In the genomic region with DNA sequence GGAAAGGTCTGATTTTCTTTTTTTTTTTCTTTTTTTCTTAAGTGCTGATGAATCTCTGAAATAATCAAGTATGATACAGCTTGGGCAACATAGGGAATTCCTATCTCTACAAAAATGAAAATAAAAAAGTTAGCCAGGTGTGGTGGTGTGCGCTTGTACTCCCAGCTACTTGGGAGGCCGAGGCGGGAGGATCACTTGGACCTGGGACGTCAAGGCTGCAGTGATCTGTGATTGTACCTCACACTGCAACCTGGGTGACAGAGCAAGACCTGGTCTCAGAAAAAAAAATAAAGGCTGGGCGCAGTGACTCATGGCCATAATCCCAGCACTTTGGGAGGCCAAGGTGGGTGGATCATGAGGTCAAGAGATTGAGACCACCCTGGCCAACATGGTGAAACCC, we compare ENCODE assay signal across 28 cellular contexts. TPM values are rescaled to one million over a fixed set of nuclear protein-coding genes. Genes with fewer than 3 reads are reported as not detected.
A peak's percentile ranks its signal among the peaks of the same experiment; 100 is the strongest.
DNase-seq lines count a peak whose midpoint lies in the region; ATAC-seq and TF ChIP-seq lines count a peak whose summit lies in the region.
"Had no signal": no experiment of that assay in that cellular context is flagged by ENCODE, and none has a peak within 500 bp of the region (broad histone marks: within the 10 kb centered on the region; RNA-seq: fewer than 3 reads in every experiment).

No MANE protein-coding gene starts in this region.

- H3K9me3 Mint-ChIP-seq in stimulated activated naive CD8-positive, alpha-beta T cell treated with anti-CD3 and anti-CD28 coated beads, Interleukin-15, Interleukin-2, amounts not matched to agents 100 ng/mL and 50 ng/mL, for 24 hours: no peaks in the 10 kb centered on the region
- no peaks in the 10 kb centered on the region for H3K9me3 Mint-ChIP-seq in T-cell
- H3K9me3 Mint-ChIP-seq in chondrocyte (ENCODE audit: low read depth): no peaks in the 10 kb centered on the region
- H3K9me3 Mint-ChIP-seq: GM23338; mesothelial cell of epicardium; nephron; stimulated activated naive B cell treated with anti-CD40 and anti-IgM and Interleukin-4, amounts not matched to agents 10 μg/mL and 1 μg/mL and 100 μg/mL, for 72 hours had no signal

- CTCF ChIA-PET in T-cell (lab: Charles Lee): no interaction called here

- POLR2A ChIA-PET in T-cell (lab: Charles Lee): interaction anchor here (0.7 kb wide), 4 partner anchors 22 to 1624 kb away, joined by 3 to 9 read pairs (median 4); no protein-coding TSS in a partner anchor

- H3K27ac Mint-ChIP-seq in stimulated activated naive CD8-positive, alpha-beta T cell treated with anti-CD3 and anti-CD28 coated beads, Interleukin-15, Interleukin-2, amounts not matched to agents 100 ng/mL and 50 ng/mL, for 24 hours: peak overlapping the region; percentile 76
- peak overlapping the region; percentile 79 to 82 for H3K27ac Mint-ChIP-seq in T-cell
- H3K27ac Mint-ChIP-seq in chondrocyte (ENCODE audit: unreplicated experiment): peak overlapping the region; percentile 32
- H3K27ac Mint-ChIP-seq: GM23338, mesothelial cell of epicardium had no signal

- TF ChIP-seq CTCF in chondrocyte (IDR thresholded peaks at IDR 0.05) (no peak), brain microvascular endothelial cell (IDR thresholded peaks at IDR 0.05; ENCODE audit: low read depth, low read length, missing control alignments) (no peak)

- no peak overlapping the region for H3K27ac ChIP-seq in brain microvascular endothelial cell
- H3K27ac ChIP-seq: gastroesophageal sphincter, ovary, right atrium auricular region, thyroid gland had no signal

- H3K27me3 Mint-ChIP-seq in stimulated activated naive CD8-positive, alpha-beta T cell treated with anti-CD3 and anti-CD28 coated beads, Interleukin-15, Interleukin-2, amounts not matched to agents 100 ng/mL and 50 ng/mL, for 24 hours: no peaks in the 10 kb centered on the region
- H3K27me3 Mint-ChIP-seq in T-cell (no peaks in the 10 kb centered on the region), chondrocyte (ENCODE audit: low read depth) (no peaks in the 10 kb centered on the region)
- H3K27me3 Mint-ChIP-seq: stimulated activated naive B cell treated with anti-CD40 and anti-IgM and Interleukin-4, amounts not matched to agents 10 μg/mL and 1 μg/mL and 100 μg/mL, for 72 hours had no signal

- H3K4me1 Mint-ChIP-seq in stimulated activated naive CD8-positive, alpha-beta T cell treated with anti-CD3 and anti-CD28 coated beads, Interleukin-15, Interleukin-2, amounts not matched to agents 100 ng/mL and 50 ng/mL, for 24 hours (ENCODE audit: low read depth): peaks cover 97% of the 10 kb centered on the region
- H3K4me1 Mint-ChIP-seq in T-cell: peaks cover 89 to 93% (median 90%) of the 10 kb centered on the region in 3 donors
- H3K4me1 Mint-ChIP-seq in chondrocyte (ENCODE audit: low read depth): peaks cover 59% of the 10 kb centered on the region

- no peak for DNase-seq in stimulated activated naive CD8-positive, alpha-beta T cell treated with anti-CD3 and anti-CD28 coated beads, Interleukin-15, Interleukin-2, amounts not matched to agents 100 U/mL and 50 U/mL, for 24 hours
- DNase-seq in T-cell (no peak), chondrocyte (ENCODE audit: low spot score) (no peak), SIG-M5 (lab: John Stamatoyannopoulos, UW) (no peak), brain microvascular endothelial cell (no peak)
- DNase-seq: activated CD4-positive, CD25-positive, alpha-beta regulatory T cell treated with anti-CD3 and anti-CD28 coated beads, Interleukin-2, amount 50 U/mL, for 72 hours; activated effector memory CD4-positive, alpha-beta T cell treated with Interleukin-2 at 50 U/mL for 16 hours; DMS53; GDM1; hypothalamus; IMR-90; left ventricle myocardium superior; NCI-H1105 treated with DMSO at 0.1 percent for 48 hours; NCI-H2081; NCI-H345; NCI-H748 treated with DMSO at 0.1 percent for 48 hours; ovary; spleen; stimulated activated CD4-positive, alpha-beta T cell treated with anti-CD3 and anti-CD28 coated beads, Interleukin-2, amount 100 ng/mL, for 48 hours; stimulated activated naive B cell treated with anti-CD40 and anti-IgM and Interleukin-4, amounts not matched to agents 10 μg/mL and 1 μg/mL and 100 μg/mL, for 72 hours; thyroid gland had no signal

- peak overlapping the region; percentile 2 for H3K4me3 Mint-ChIP-seq in stimulated activated naive CD8-positive, alpha-beta T cell treated with anti-CD3 and anti-CD28 coated beads, Interleukin-15, Interleukin-2, amounts not matched to agents 100 ng/mL and 50 ng/mL, for 24 hours
- H3K4me3 Mint-ChIP-seq in T-cell (peak overlapping the region in 1 of 3 donors; percentile 53), chondrocyte (ENCODE audit: unreplicated experiment) (no peak overlapping the region)
- H3K4me3 Mint-ChIP-seq: GM23338, mesothelial cell of epicardium, nephron had no signal

- no peaks in the 10 kb centered on the region for H3K36me3 ChIP-seq in brain microvascular endothelial cell (replicated peaks)
- H3K36me3 ChIP-seq: gastroesophageal sphincter, ovary, right atrium auricular region, spleen, thyroid gland had no signal

- no peaks in the 10 kb centered on the region for H3K27me3 ChIP-seq in brain microvascular endothelial cell (replicated peaks)
- H3K27me3 ChIP-seq: gastroesophageal sphincter, ovary, right atrium auricular region, spleen, thyroid gland had no signal

- in situ Hi-C loops in brain microvascular endothelial cell (cut with HindIII; ENCODE audit: low pct_ligation_motif_present, low sequenced_read_pairs): no loop called here

- ATAC-seq in stimulated activated naive CD8-positive, alpha-beta T cell treated with anti-CD3 and anti-CD28 coated beads, Interleukin-15, Interleukin-2, amounts not matched to agents 100 U/mL and 50 U/mL, for 24 hours: no peak
- ATAC-seq in T-cell (replicated peaks in 1 of 4) (no peak), GM21528 (IDR thresholded peaks at IDR 0.05; ENCODE audit: low FRiP score, unreplicated experiment) (no peak)
- ATAC-seq: gastroesophageal sphincter; left ventricle myocardium superior; stimulated activated naive B cell treated with anti-CD40 and anti-IgM and Interleukin-4, amounts not matched to agents 10 μg/mL and 1 μg/mL and 100 μg/mL, for 72 hours had no signal

- no peak overlapping the region for H3K4me3 ChIP-seq in brain microvascular endothelial cell (ENCODE audit: low read depth, low read length)
- H3K4me3 ChIP-seq: gastroesophageal sphincter, GM23338, ovary, right atrium auricular region, spleen, thyroid gland had no signal

- H3K36me3 Mint-ChIP-seq in stimulated activated naive CD8-positive, alpha-beta T cell treated with anti-CD3 and anti-CD28 coated beads, Interleukin-15, Interleukin-2, amounts not matched to agents 100 ng/mL and 50 ng/mL, for 24 hours (ENCODE audit: low read depth): peaks cover 29% of the 10 kb centered on the region
- H3K36me3 Mint-ChIP-seq in T-cell (peaks cover under 1% of the 10 kb centered on the region), chondrocyte (ENCODE audit: low read depth) (no peaks in the 10 kb centered on the region)
- H3K36me3 Mint-ChIP-seq: mesothelial cell of epicardium had no signal

RNA-seq across cellular contexts. Expression of gene TRAPPC10, which starts 6.0 kb away (rescaled TPM):
- total RNA-seq in T-cell: 100 to 1,000 TPM in 2 of 5 donors, 10 to 100 TPM in 3; 82.5 to 144 (median 92.2) TPM
- total RNA-seq in chondrocyte: 31.0 to 41.8 TPM (median 37.0 TPM) in 3 replicates
